Comparison of ENCODE assay signal across 1 cellular context in genomic region chr7:7103343-7104313, GRCh38.
TF ChIP-seq lines count a peak whose summit lies in the region.

No MANE protein-coding gene starts in this region.

TF ChIP-seq in SK-N-SH treated with all-trans-retinoic acid at 6 μM for 48 hours, 23 proteins besides CTCF, POLR2A, EP300 and RAD21 (continued from another document):
- TF ChIP-seq ZNF70 (CRISPR knock-in tag; IDR thresholded peaks at IDR 0.05) (no peak), PATZ1 (CRISPR knock-in tag; IDR thresholded peaks at IDR 0.05; ENCODE audit: borderline replicate concordance) (no peak), ISL1 (CRISPR knock-in tag; IDR thresholded peaks at IDR 0.05) (no peak), TOX (CRISPR knock-in tag; IDR thresholded peaks at IDR 0.05; ENCODE audit: borderline replicate concordance) (no peak), ZNF8 (CRISPR knock-in tag; IDR thresholded peaks at IDR 0.05) (no peak), ZNF565 (CRISPR knock-in tag; conservative IDR thresholded peaks at IDR 0.05; ENCODE audit: low read depth) (no peak), SNAI2 (CRISPR knock-in tag; IDR thresholded peaks at IDR 0.05) (no peak)
- TF ChIP-seq, protein P1, sequence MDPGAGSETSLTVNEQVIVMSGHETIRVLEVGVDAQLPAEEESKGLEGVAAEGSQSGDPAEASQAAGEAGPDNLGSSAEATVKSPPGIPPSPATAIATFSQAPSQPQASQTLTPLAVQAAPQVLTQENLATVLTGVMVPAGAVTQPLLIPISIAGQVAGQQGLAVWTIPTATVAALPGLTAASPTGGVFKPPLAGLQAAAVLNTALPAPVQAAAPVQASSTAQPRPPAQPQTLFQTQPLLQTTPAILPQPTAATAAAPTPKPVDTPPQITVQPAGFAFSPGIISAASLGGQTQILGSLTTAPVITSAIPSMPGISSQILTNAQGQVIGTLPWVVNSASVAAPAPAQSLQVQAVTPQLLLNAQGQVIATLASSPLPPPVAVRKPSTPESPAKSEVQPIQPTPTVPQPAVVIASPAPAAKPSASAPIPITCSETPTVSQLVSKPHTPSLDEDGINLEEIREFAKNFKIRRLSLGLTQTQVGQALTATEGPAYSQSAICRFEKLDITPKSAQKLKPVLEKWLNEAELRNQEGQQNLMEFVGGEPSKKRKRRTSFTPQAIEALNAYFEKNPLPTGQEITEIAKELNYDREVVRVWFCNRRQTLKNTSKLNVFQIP (CRISPR knock-in tag; IDR thresholded peaks at IDR 0.05; ENCODE audit: borderline replicate concordance, low read depth): no peak
- TF ChIP-seq, protein P2, sequence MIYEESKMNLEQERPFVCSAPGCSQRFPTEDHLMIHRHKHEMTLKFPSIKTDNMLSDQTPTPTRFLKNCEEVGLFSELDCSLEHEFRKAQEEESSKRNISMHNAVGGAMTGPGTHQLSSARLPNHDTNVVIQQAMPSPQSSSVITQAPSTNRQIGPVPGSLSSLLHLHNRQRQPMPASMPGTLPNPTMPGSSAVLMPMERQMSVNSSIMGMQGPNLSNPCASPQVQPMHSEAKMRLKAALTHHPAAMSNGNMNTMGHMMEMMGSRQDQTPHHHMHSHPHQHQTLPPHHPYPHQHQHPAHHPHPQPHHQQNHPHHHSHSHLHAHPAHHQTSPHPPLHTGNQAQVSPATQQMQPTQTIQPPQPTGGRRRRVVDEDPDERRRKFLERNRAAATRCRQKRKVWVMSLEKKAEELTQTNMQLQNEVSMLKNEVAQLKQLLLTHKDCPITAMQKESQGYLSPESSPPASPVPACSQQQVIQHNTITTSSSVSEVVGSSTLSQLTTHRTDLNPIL (CRISPR knock-in tag; IDR thresholded peaks at IDR 0.05; ENCODE audit: low read depth): no peak
TF ChIP-seq in SK-N-SH treated with all-trans-retinoic acid at 6 μM for 48 hours: peak in this region for 0.
